In genomic region chr14:57493467-57494181, GRCh38 we compare ENCODE assay signal across 12 cellular contexts. TPM values are rescaled to one million over a fixed set of nuclear protein-coding genes. Genes with fewer than 3 reads are reported as not detected.
A peak's percentile ranks its signal among the peaks of the same experiment; 100 is the strongest.
DNase-seq lines count a peak whose midpoint lies in the region; ATAC-seq and TF ChIP-seq lines count a peak whose summit lies in the region.
"Had no signal": no experiment of that assay in that cellular context is flagged by ENCODE, and none has a peak within 500 bp of the region (broad histone marks: within the 10 kb centered on the region; RNA-seq: fewer than 3 reads in every experiment).

CCDC198 (minus strand) TSS chr14:57493857; CDS start chr14:57493715, 142 bp downstream.

- H3K36me3 ChIP-seq in duodenal mucosa (ENCODE audit: control insufficient read depth in 1 of 2, insufficient read depth in 2 of 2, low read length in 2 of 2): no peaks in the 10 kb centered on the region
- no peaks in the 10 kb centered on the region for H3K36me3 ChIP-seq in adrenal gland (replicated peaks in 1 of 2)
- no peaks in the 10 kb centered on the region for H3K36me3 ChIP-seq in OCI-LY7 (ENCODE audit: insufficient read depth, low read length)
- H3K36me3 ChIP-seq: tibial artery had no signal

- no peaks in the 10 kb centered on the region for H4K20me1 ChIP-seq in OCI-LY7 (ENCODE audit: insufficient read depth, low read length)

- intact Hi-C loops in adrenal gland (cut with DNase I) (no loop called here), OCI-LY7 (cut with micrococcal nuclease; ENCODE audit: unreplicated experiment) (no loop called here)

- H3K4me1 ChIP-seq in duodenal mucosa (ENCODE audit: control insufficient read depth in 1 of 2, insufficient read depth in 2 of 2, low read length in 2 of 2): peaks cover 0 to 25% of the 10 kb centered on the region in 2 donors
- H3K4me1 ChIP-seq in adrenal gland (replicated peaks in 1 of 2): peaks cover 5 to 10% of the 10 kb centered on the region in 2 donors
- no peaks in the 10 kb centered on the region for H3K4me1 ChIP-seq in OCI-LY7 (ENCODE audit: insufficient read depth, low read length, poor library complexity, severe bottlenecking)

- H3K4me3 ChIP-seq in duodenal mucosa (ENCODE audit: low read depth in 1 of 2, low read length in 2 of 2) (peak within 1 kb of the TSS; percentile 46 to 53), adrenal gland (no peak within 1 kb of the TSS), OCI-LY7 (ENCODE audit: low read depth, low read length, poor library complexity, severe bottlenecking) (no peak within 1 kb of the TSS)
- H3K4me3 ChIP-seq: tibial artery had no signal

- no peaks in the 10 kb centered on the region for H3K27me3 ChIP-seq in duodenal mucosa (ENCODE audit: control insufficient read depth in 1 of 2, insufficient read depth in 2 of 2, low read length in 2 of 2)
- no peaks in the 10 kb centered on the region for H3K27me3 ChIP-seq in adrenal gland
- H3K27me3 ChIP-seq: tibial artery had no signal

- H2AFZ ChIP-seq in OCI-LY7 (ENCODE audit: low read length): no peak within 1 kb of the TSS

- ATAC-seq in GM19467 (IDR thresholded peaks at IDR 0.05; ENCODE audit: unreplicated experiment): peak; percentile 73
- peak; percentile 47 for ATAC-seq in HG03103 (IDR thresholded peaks at IDR 0.05; ENCODE audit: low read depth, unreplicated experiment)
- ATAC-seq: esophagus mucosa had no signal

- CTCF ChIA-PET in OCI-LY7 (lab: Charles Lee; ENCODE audit: unreplicated experiment): no interaction called here

- no peak within 1 kb of the TSS for H3K4me2 ChIP-seq in OCI-LY7 (ENCODE audit: low read length)

- H3K9me2 ChIP-seq in OCI-LY7 (ENCODE audit: insufficient read depth, low read length): no peaks in the 10 kb centered on the region

- no TSS peak for BruUV-seq in OCI-LY7 (replicated peaks; lab: Mats Ljungman, UMichigan)

- no peak for TF ChIP-seq POLR2A in adrenal gland (IDR thresholded peaks at IDR 0.05)

- POLR2A ChIA-PET in OCI-LY7 (lab: Charles Lee): interaction anchor here (0.6 to 1.0 kb wide), 3 partner anchors 19 to 548 kb away, joined by 3 read pairs; no protein-coding TSS in a partner anchor

- DNase-seq in DMS53 treated with DMSO at 0.1 percent for 48 hours (lab: John Stamatoyannopoulos, UW; ENCODE audit: unreplicated experiment) (peak; percentile 27), adrenal gland (no peak), OCI-LY7 (ENCODE audit: low spot score) (no peak), GDM1 (lab: John Stamatoyannopoulos, UW) (no peak), NCI-H446 treated with DMSO at 0.1 percent for 48 hours (lab: John Stamatoyannopoulos, UW) (no peak)
- DNase-seq: activated gamma-delta T cell, NCI-H2081, tibial artery had no signal

- H3K9me3 ChIP-seq in duodenal mucosa (ENCODE audit: control insufficient read depth in 1 of 2, low read length in 2 of 2) (no peaks in the 10 kb centered on the region), adrenal gland (replicated peaks in 1 of 3) (no peaks in the 10 kb centered on the region), OCI-LY7 (ENCODE audit: low read length) (no peaks in the 10 kb centered on the region)
- H3K9me3 ChIP-seq: tibial artery had no signal

- TF ChIP-seq CTCF in adrenal gland (IDR thresholded peaks at IDR 0.05) (no peak), OCI-LY7 (conservative IDR thresholded peaks at IDR 0.05; ENCODE audit: low read length) (no peak)

- no peaks in the 10 kb centered on the region for H3K79me2 ChIP-seq in OCI-LY7 (ENCODE audit: insufficient read depth, low read depth, low read length)

- H3K9ac ChIP-seq in duodenal mucosa (ENCODE audit: low read depth in 1 of 2, low read length in 2 of 2): no peak within 1 kb of the TSS

- 65 to 70% (median 67%) methylated on average over 6 of the region's 6 CpGs for WGBS in adrenal gland, 4 donors

- H3K27ac ChIP-seq in duodenal mucosa (ENCODE audit: low read depth, low read length) (no peak within 1 kb of the TSS), adrenal gland (no peak within 1 kb of the TSS), OCI-LY7 (ENCODE audit: low read depth, low read length, poor library complexity, severe bottlenecking) (no peak within 1 kb of the TSS)
- H3K27ac ChIP-seq: tibial artery had no signal

RNA-seq across cellular contexts. Expression of gene CCDC198, which starts in this region (rescaled TPM):
- total RNA-seq in adrenal gland (not detected), OCI-LY7 (2022) (not detected in 2 replicates)
- not detected for polyA plus RNA-seq in adrenal gland
- not detected in 2 replicates for total RNA-seq in OCI-LY7 (2014; rRNA removed; shearing (Covaris generic))
- total RNA-seq: esophagus mucosa had no signal

Comparison
In these comparisons a context has a peak if more than half of its experiments do, and no peak if none do; other contexts are left out.
1. H3K4me3 ChIP-seq: peak in duodenal mucosa (2 of 2); none in adrenal gland (0 of 4) and OCI-LY7 (single experiment).